Comparison of ENCODE assay signal across 8 cellular contexts in genomic region chr16:11621920-11622651, GRCh38. TPM values are rescaled to one million over a fixed set of nuclear protein-coding genes. Genes with fewer than 3 reads are reported as not detected.
A peak's percentile ranks its signal among the peaks of the same experiment; 100 is the strongest.
DNase-seq lines count a peak whose midpoint lies in the region; ATAC-seq and TF ChIP-seq lines count a peak whose summit lies in the region.

No MANE protein-coding gene starts in this region.

- TF ChIP-seq CTCF in GM12864 (IDR thresholded peaks at IDR 0.05; ENCODE audit: low read depth, low read length, missing control alignments), result no peak
- TF ChIP-seq CTCF in parathyroid adenoma (IDR thresholded peaks at IDR 0.05), result no peak
- TF ChIP-seq CTCF in foreskin keratinocyte (conservative IDR thresholded peaks at IDR 0.05), result no peak

- peak overlapping the region; percentile 20 for H3K4me3 ChIP-seq in GM12864 (ENCODE audit: low read depth, low read length)
- no peak overlapping the region for H3K4me3 ChIP-seq in parathyroid adenoma (ENCODE audit: low read depth, low read length)

- H3K27ac ChIP-seq in caudate nucleus (ENCODE audit: low read depth, low read length) (peak overlapping the region; percentile 26), parathyroid adenoma (no peak overlapping the region), foreskin keratinocyte (no peak overlapping the region)

- H3K9ac ChIP-seq in parathyroid adenoma, result no peak overlapping the region

- no peaks in the 10 kb centered on the region for H3K9me3 ChIP-seq in parathyroid adenoma (ENCODE audit: control insufficient read depth, low read length)

- no peak for ATAC-seq in HG02938 (IDR thresholded peaks at IDR 0.05; ENCODE audit: unreplicated experiment)
- ATAC-seq in foreskin keratinocyte, result no peak

- no peaks in the 10 kb centered on the region for H3K79me2 ChIP-seq in parathyroid adenoma

- no peak for DNase-seq in GM12864 (ENCODE audit: low read depth)
- DNase-seq in caudate nucleus (lab: John Stamatoyannopoulos, UW), result no peak
- no peak for DNase-seq in NCI-H1105 (lab: John Stamatoyannopoulos, UW)
- no peak for DNase-seq in foreskin keratinocyte
- DNase-seq in 8988T, result no peak

- H3K4me1 ChIP-seq in parathyroid adenoma (peaks cover 8% of the 10 kb centered on the region), foreskin keratinocyte (no peaks in the 10 kb centered on the region)

- peaks cover 5% of the 10 kb centered on the region for H3K9me3 Mint-ChIP-seq in T-helper 1 cell treated with Interleukin-12 subunit alpha and Interleukin-12 subunit beta and Interleukin-4 antibody, amounts not matched to agents 30 μg/mL and 1 μg/mL, for 36 hours

- peak overlapping the region; percentile 95 for H3K27ac Mint-ChIP-seq in T-helper 1 cell treated with Interleukin-12 subunit alpha and Interleukin-12 subunit beta and Interleukin-4 antibody, amounts not matched to agents 30 μg/mL and 1 μg/mL, for 36 hours

- H3K27me3 Mint-ChIP-seq in T-helper 1 cell treated with Interleukin-12 subunit alpha and Interleukin-12 subunit beta and Interleukin-4 antibody, amounts not matched to agents 30 μg/mL and 1 μg/mL, for 36 hours (ENCODE audit: low read depth), result no peaks in the 10 kb centered on the region

- H3K4me3 Mint-ChIP-seq in T-helper 1 cell treated with Interleukin-12 subunit alpha and Interleukin-12 subunit beta and Interleukin-4 antibody, amounts not matched to agents 30 μg/mL and 1 μg/mL, for 36 hours, result peak overlapping the region; percentile 88

- peaks cover 50% of the 10 kb centered on the region for H3K4me1 Mint-ChIP-seq in T-helper 1 cell treated with Interleukin-12 subunit alpha and Interleukin-12 subunit beta and Interleukin-4 antibody, amounts not matched to agents 30 μg/mL and 1 μg/mL, for 36 hours (ENCODE audit: low read depth)

- peak overlapping the region; percentile 65 for H2AFZ ChIP-seq in parathyroid adenoma

- no peak overlapping the region for H3K4me2 ChIP-seq in parathyroid adenoma (ENCODE audit: low read length)

- H3K36me3 Mint-ChIP-seq in T-helper 1 cell treated with Interleukin-12 subunit alpha and Interleukin-12 subunit beta and Interleukin-4 antibody, amounts not matched to agents 30 μg/mL and 1 μg/mL, for 36 hours (ENCODE audit: low read depth), result peaks cover 13% of the 10 kb centered on the region

- H3K27me3 ChIP-seq in parathyroid adenoma (ENCODE audit: control insufficient read depth, insufficient read depth, low read length) (no peaks in the 10 kb centered on the region), foreskin keratinocyte (no peaks in the 10 kb centered on the region)

- H3K36me3 ChIP-seq in parathyroid adenoma (ENCODE audit: control insufficient read depth, insufficient read depth, low read length), result no peaks in the 10 kb centered on the region

RNA-seq across cellular contexts. Expression of gene LITAF, which starts 35.4 kb away (rescaled TPM):
- total RNA-seq in foreskin keratinocyte, result 91.8 and 109 TPM in 2 replicates
- 83.9 and 86.1 TPM in 2 replicates for polyA plus RNA-seq in foreskin keratinocyte

RNA-seq across cellular contexts. Expression of gene SNN, which starts 46.2 kb away (rescaled TPM):
- 11.5 and 14.2 TPM in 2 replicates for total RNA-seq in foreskin keratinocyte
- polyA plus RNA-seq in foreskin keratinocyte, result 7.9 and 11.4 TPM in 2 replicates
